ENCODE assay signal across 8 cellular contexts in genomic region chr14:20327005-20327869, GRCh38. TPM values are rescaled to one million over a fixed set of nuclear protein-coding genes. Genes with fewer than 3 reads are reported as not detected.
A peak's percentile ranks its signal among the peaks of the same experiment; 100 is the strongest.
DNase-seq lines count a peak whose midpoint lies in the region; ATAC-seq and TF ChIP-seq lines count a peak whose summit lies in the region.

No MANE protein-coding gene starts in this region.

- TF ChIP-seq POLR2A in gastroesophageal sphincter (IDR thresholded peaks at IDR 0.05): no peak

- H3K9me3 ChIP-seq in gastroesophageal sphincter: no peaks in the 10 kb centered on the region

- H3K27me3 Mint-ChIP-seq in activated CD4-positive, alpha-beta T cell treated with anti-CD3 and anti-CD28 coated beads, Interleukin-2, amount 10 ng/mL, durations not matched to agents 7 days and 5 days: no peaks in the 10 kb centered on the region
- H3K27me3 Mint-ChIP-seq in activated T-cell treated with anti-CD3 and anti-CD28 coated beads, Interleukin-2, amount 50 U/mL, for 72 hours (ENCODE audit: low read depth): no peaks in the 10 kb centered on the region

- peaks cover 19% of the 10 kb centered on the region for H3K36me3 Mint-ChIP-seq in activated CD4-positive, alpha-beta T cell treated with anti-CD3 and anti-CD28 coated beads, Interleukin-2, amount 10 ng/mL, durations not matched to agents 7 days and 5 days (ENCODE audit: low read depth)
- peaks cover 1 to 12% of the 10 kb centered on the region in 2 donors for H3K36me3 Mint-ChIP-seq in activated T-cell treated with anti-CD3 and anti-CD28 coated beads, Interleukin-2, amount 50 U/mL, for 72 hours (ENCODE audit: insufficient read depth in 2 of 2)

- peaks cover 7 to 54% (median 14%) of the 10 kb centered on the region in 3 donors for H3K4me1 ChIP-seq in gastroesophageal sphincter

- TF ChIP-seq EP300 in gastroesophageal sphincter (IDR thresholded peaks at IDR 0.05): no peak

- peaks cover 7 to 64% of the 10 kb centered on the region in 2 donors for H3K36me3 ChIP-seq in gastroesophageal sphincter

- peak overlapping the region; percentile 39 to 71 (median 48) for H3K27ac ChIP-seq in gastroesophageal sphincter

- CTCF ChIA-PET in activated CD4-positive, alpha-beta T cell treated with anti-CD3 and anti-CD28 coated beads, Interleukin-2, amount 10 ng/mL, durations not matched to agents 7 days and 5 days (lab: Charles Lee): interaction anchor here (0.6 to 4.1 kb wide), 13 partner anchors 9 to 354 kb away, joined by 3 to 31 read pairs (median 3); partner anchors contain the start of genes PARP2 and TTC5

- peak; percentile 69 for ATAC-seq in HG02885 (IDR thresholded peaks at IDR 0.05; ENCODE audit: poor library complexity, unreplicated experiment)
- peak; percentile 38 to 41 for ATAC-seq in activated T-cell treated with anti-CD3 and anti-CD28 coated beads, Interleukin-2, amount 50 U/mL, for 72 hours (replicated peaks in 1 of 2)
- peak; percentile 51 for ATAC-seq in gastroesophageal sphincter
- no peak for ATAC-seq in HG03097 (IDR thresholded peaks at IDR 0.05; ENCODE audit: low FRiP score, unreplicated experiment)

- H3K4me1 Mint-ChIP-seq in activated CD4-positive, alpha-beta T cell treated with anti-CD3 and anti-CD28 coated beads, Interleukin-2, amount 10 ng/mL, durations not matched to agents 7 days and 5 days: peaks cover 45% of the 10 kb centered on the region
- peaks cover 51% of the 10 kb centered on the region for H3K4me1 Mint-ChIP-seq in activated T-cell treated with anti-CD3 and anti-CD28 coated beads, Interleukin-2, amount 50 U/mL, for 72 hours (ENCODE audit: low read depth)

- H3K27ac Mint-ChIP-seq in activated CD4-positive, alpha-beta T cell treated with anti-CD3 and anti-CD28 coated beads, Interleukin-2, amount 10 ng/mL, durations not matched to agents 7 days and 5 days: peak overlapping the region; percentile 1
- peak overlapping the region; percentile 80 for H3K27ac Mint-ChIP-seq in activated T-cell treated with anti-CD3 and anti-CD28 coated beads, Interleukin-2, amount 50 U/mL, for 72 hours

- peak; percentile 66 to 76 (median 72) for TF ChIP-seq CTCF in gastroesophageal sphincter (IDR thresholded peaks at IDR 0.05)

- POLR2A ChIA-PET in activated CD4-positive, alpha-beta T cell treated with anti-CD3 and anti-CD28 coated beads, Interleukin-2, amount 10 ng/mL, durations not matched to agents 7 days and 5 days (lab: Charles Lee): interaction anchor here (1.3 kb wide), 1 partner anchor 16 kb away, joined by 4 read pairs; the partner anchor contains the start of gene PARP2

- peak; percentile 67 for DNase-seq in activated CD4-positive, alpha-beta T cell treated with anti-CD3 and anti-CD28 coated beads, Interleukin-2, amount 10 ng/mL, durations not matched to agents 7 days and 5 days
- DNase-seq in activated CD4-positive, alpha-beta T cell treated with anti-CD3 and anti-CD28 coated beads, Interleukin-2, amount 50 U/mL, for 1 hour: no peak
- DNase-seq in NCI-H345 (lab: John Stamatoyannopoulos, UW) (peak; percentile 59), pons (ENCODE audit: low spot score) (peak; percentile 87)
- peak in 1 of 2 donors; percentile 27 for DNase-seq in activated T-cell treated with anti-CD3 and anti-CD28 coated beads, Interleukin-2, amount 50 U/mL, for 72 hours

- no peak overlapping the region for H3K4me3 ChIP-seq in gastroesophageal sphincter

- WGBS in gastroesophageal sphincter (ENCODE audit: low coverage in 1 of 2), 2 donors: 18 to 40% methylated on average over 6 to 8 of the region's 8 CpGs

- H3K9me3 Mint-ChIP-seq in activated CD4-positive, alpha-beta T cell treated with anti-CD3 and anti-CD28 coated beads, Interleukin-2, amount 10 ng/mL, durations not matched to agents 7 days and 5 days: no peaks in the 10 kb centered on the region
- H3K9me3 Mint-ChIP-seq in activated T-cell treated with anti-CD3 and anti-CD28 coated beads, Interleukin-2, amount 50 U/mL, for 72 hours: no peaks in the 10 kb centered on the region

- no peak overlapping the region for H3K4me3 Mint-ChIP-seq in activated CD4-positive, alpha-beta T cell treated with anti-CD3 and anti-CD28 coated beads, Interleukin-2, amount 10 ng/mL, durations not matched to agents 7 days and 5 days
- H3K4me3 Mint-ChIP-seq in activated T-cell treated with anti-CD3 and anti-CD28 coated beads, Interleukin-2, amount 50 U/mL, for 72 hours: peak overlapping the region; percentile 2 to 73

- no peaks in the 10 kb centered on the region for H3K27me3 ChIP-seq in gastroesophageal sphincter

RNA-seq across cellular contexts. Expression of gene CCNB1IP1, which starts 5.8 kb away (rescaled TPM):
- 10 to 100 TPM; 30.8 to 32.1 TPM for total RNA-seq in activated CD4-positive, alpha-beta T cell treated with anti-CD3 and anti-CD28 coated beads, Interleukin-2, amount 10 ng/mL, durations not matched to agents 7 days and 5 days
- total RNA-seq in activated T-cell treated with anti-CD3 and anti-CD28 coated beads, Interleukin-2, amount 50 U/mL, for 72 hours: 10 to 100 TPM; 73.4 to 89.9 TPM
- 10 to 100 TPM; 33.4 to 64.8 (median 39.5) TPM for total RNA-seq in gastroesophageal sphincter

RNA-seq across cellular contexts. Expression of gene PARP2, which starts 16.2 kb away (rescaled TPM):
- total RNA-seq in activated CD4-positive, alpha-beta T cell treated with anti-CD3 and anti-CD28 coated beads, Interleukin-2, amount 10 ng/mL, durations not matched to agents 7 days and 5 days: 10 to 100 TPM; 28.6 to 32.5 TPM
- 10 to 100 TPM; 31.1 to 39.5 TPM for total RNA-seq in activated T-cell treated with anti-CD3 and anti-CD28 coated beads, Interleukin-2, amount 50 U/mL, for 72 hours
- total RNA-seq in gastroesophageal sphincter: 10 to 100 TPM in 2 of 4 donors, 1 to 10 TPM in 2; 8.2 to 18.1 (median 9.9) TPM

RNA-seq across cellular contexts. Expression of gene TTC5, which starts 21.5 kb away (rescaled TPM):
- 10 to 100 TPM; 22.7 to 23.5 TPM for total RNA-seq in activated CD4-positive, alpha-beta T cell treated with anti-CD3 and anti-CD28 coated beads, Interleukin-2, amount 10 ng/mL, durations not matched to agents 7 days and 5 days
- 10 to 100 TPM; 15.5 to 16.7 TPM for total RNA-seq in activated T-cell treated with anti-CD3 and anti-CD28 coated beads, Interleukin-2, amount 50 U/mL, for 72 hours
- total RNA-seq in gastroesophageal sphincter: 10 to 100 TPM in 2 of 4 donors, 1 to 10 TPM in 2; 8.1 to 10.9 (median 10.0) TPM
